1 cellular context compared by ENCODE assay signal in genomic region chr17:64621772-64622171, GRCh38.
TF ChIP-seq lines count a peak whose summit lies in the region.

No MANE protein-coding gene starts in this region.

TF ChIP-seq in WTC11, 78 proteins besides CTCF, POLR2A, EP300 and RAD21:
- TF ChIP-seq ARID4B (CRISPR knock-in tag; IDR thresholded peaks at IDR 0.05; ENCODE audit: borderline replicate concordance) = no peak
- peak; percentile 99 for TF ChIP-seq HMGA2 (CRISPR knock-in tag; IDR thresholded peaks at IDR 0.05)
